In the genomic region with DNA sequence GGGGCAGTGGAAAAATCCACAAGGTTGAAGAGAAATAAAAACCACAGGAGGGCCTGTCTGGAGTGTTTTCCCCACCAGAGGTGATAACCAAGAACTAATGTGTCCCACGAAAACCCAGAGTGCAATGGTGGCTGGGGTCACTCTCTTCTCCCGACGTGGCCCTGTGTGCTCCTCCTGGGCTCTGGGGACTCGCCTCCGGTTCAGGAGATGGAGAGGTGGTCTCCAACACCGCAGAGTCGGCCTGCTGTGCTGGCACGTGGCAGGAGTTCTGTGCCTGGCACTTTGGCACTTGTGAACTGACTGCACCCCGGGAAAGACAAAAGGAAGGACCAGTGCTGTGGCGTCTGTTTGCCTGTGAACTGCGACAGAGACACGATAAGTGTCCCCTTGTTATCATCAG, we compare ENCODE assay signal across 19 cellular contexts.
"Had no signal": no experiment of that assay in that cellular context is flagged by ENCODE, and none has a peak within 500 bp of the region (broad histone marks: within the 10 kb centered on the region; RNA-seq: fewer than 3 reads in every experiment).

No MANE protein-coding gene starts in this region.

- ATAC-seq: gastrocnemius medialis, heart right ventricle, left cardiac atrium, left lung, left ventricle myocardium superior, lower lobe of right lung, mucosa of descending colon had no signal

- H3K4me3 Mint-ChIP-seq: mesothelial cell of epicardium had no signal

- H3K4me3 ChIP-seq: coronary artery, dorsolateral prefrontal cortex, esophagus squamous epithelium, gastrocnemius medialis, heart right ventricle, left lung, lower lobe of right lung, mucosa of descending colon had no signal

- H3K27ac Mint-ChIP-seq: mesothelial cell of epicardium had no signal

- H3K9me3 ChIP-seq: esophagus squamous epithelium, gastrocnemius medialis, heart right ventricle, left lung, lower lobe of right lung, mucosa of descending colon had no signal

- H3K36me3 ChIP-seq: esophagus squamous epithelium, gastrocnemius medialis, heart right ventricle, left lung, lower lobe of right lung had no signal

- H3K36me3 Mint-ChIP-seq: mesothelial cell of epicardium had no signal

- H3K4me1 ChIP-seq: esophagus squamous epithelium, gastrocnemius medialis, heart right ventricle, left lung, lower lobe of right lung had no signal

- DNase-seq: dermis blood vessel endothelial cell; dorsolateral prefrontal cortex; effector CD4-positive, alpha-beta T cell; effector memory CD4-positive, alpha-beta T cell; esophagus squamous epithelium; foreskin fibroblast; foreskin melanocyte; gastrocnemius medialis; glutamatergic neuron; heart right ventricle; hippocampal formation; left cardiac atrium; left lung; left ventricle myocardium superior; lower lobe of right lung; mesenchymal stem cell; mucosa of descending colon had no signal

- H3K4me1 Mint-ChIP-seq: mesothelial cell of epicardium had no signal

- H3K27ac ChIP-seq: coronary artery, dorsolateral prefrontal cortex, esophagus squamous epithelium, gastrocnemius medialis, heart right ventricle, left lung, lower lobe of right lung had no signal
